In genomic region chr11:1920909-1921575, GRCh38 we compare ENCODE assay signal across 16 cellular contexts. TPM values are rescaled to one million over a fixed set of nuclear protein-coding genes. Genes with fewer than 3 reads are reported as not detected.
DNase-seq lines count a peak whose midpoint lies in the region; ATAC-seq and TF ChIP-seq lines count a peak whose summit lies in the region.
"Had no signal": no experiment of that assay in that cellular context is flagged by ENCODE, and none has a peak within 500 bp of the region (broad histone marks: within the 10 kb centered on the region; RNA-seq: fewer than 3 reads in every experiment).

No MANE protein-coding gene starts in this region.

- H3K27ac Mint-ChIP-seq in natural killer cell, result no peak overlapping the region
- no peak overlapping the region for H3K27ac Mint-ChIP-seq in natural killer cell treated with Interleukin-12 subunit alpha and Interleukin-12 subunit beta and Interleukin-15 and Interleukin-18, amount 100 ng/mL, for 72 hours
- H3K27ac Mint-ChIP-seq: activated naive CD8-positive, alpha-beta T cell had no signal

- no peak overlapping the region for H3K4me3 Mint-ChIP-seq in natural killer cell
- no peak overlapping the region for H3K4me3 Mint-ChIP-seq in natural killer cell treated with Interleukin-12 subunit alpha and Interleukin-12 subunit beta and Interleukin-15 and Interleukin-18, amount 100 ng/mL, for 72 hours
- H3K4me3 Mint-ChIP-seq: activated naive CD8-positive, alpha-beta T cell; IgD-negative memory B cell had no signal

- DNase-seq in natural killer cell (peak; percentile 9), myocyte (ENCODE audit: low read depth) (peak; percentile 97), HT-29 (ENCODE audit: low spot score) (no peak), NCI-H1436 treated with DMSO at 0.1 percent for 48 hours (lab: John Stamatoyannopoulos, UW) (no peak), hepatic stellate cell (ENCODE audit: low spot score) (no peak)
- DNase-seq in natural killer cell treated with Interleukin-12 subunit alpha and Interleukin-12 subunit beta and Interleukin-15 and Interleukin-18, amount 100 ng/mL, for 72 hours (ENCODE audit: low spot score), result no peak
- DNase-seq: NCI-H1417 treated with DMSO at 0.1 percent for 48 hours, NCI-H510A had no signal

- no peaks in the 10 kb centered on the region for H3K9me3 Mint-ChIP-seq in natural killer cell
- no peaks in the 10 kb centered on the region for H3K9me3 Mint-ChIP-seq in natural killer cell treated with Interleukin-12 subunit alpha and Interleukin-12 subunit beta and Interleukin-15 and Interleukin-18, amount 100 ng/mL, for 72 hours
- H3K9me3 Mint-ChIP-seq: IgD-negative memory B cell had no signal

- WGBS in adipose tissue, 3 donors, result 62 to 73% (median 71%) methylated on average over 20 to 21 of the region's 21 CpGs

- H3K4me1 Mint-ChIP-seq in natural killer cell, result peaks cover 5 to 30% of the 10 kb centered on the region in 2 donors
- H3K4me1 Mint-ChIP-seq in natural killer cell treated with Interleukin-12 subunit alpha and Interleukin-12 subunit beta and Interleukin-15 and Interleukin-18, amount 100 ng/mL, for 72 hours (ENCODE audit: low read depth in 2 of 2), result peaks cover under 1 to 3% of the 10 kb centered on the region in 2 donors

- peaks cover 0 to 10% of the 10 kb centered on the region in 2 donors for H3K27me3 Mint-ChIP-seq in natural killer cell (ENCODE audit: low read depth in 2 of 2)
- peaks cover 6 to 8% of the 10 kb centered on the region in 2 donors for H3K27me3 Mint-ChIP-seq in natural killer cell treated with Interleukin-12 subunit alpha and Interleukin-12 subunit beta and Interleukin-15 and Interleukin-18, amount 100 ng/mL, for 72 hours
- H3K27me3 Mint-ChIP-seq: activated naive CD8-positive, alpha-beta T cell had no signal

- intact Hi-C loops in natural killer cell (cut with micrococcal nuclease), result loop anchor here (5.0 kb wide), 1 partner anchor 296 kb away; no protein-coding TSS in a partner anchor

- no peak for TF ChIP-seq CTCF in natural killer cell (IDR thresholded peaks at IDR 0.05)

- H3K36me3 Mint-ChIP-seq in natural killer cell, result no peaks in the 10 kb centered on the region
- H3K36me3 Mint-ChIP-seq in natural killer cell treated with Interleukin-12 subunit alpha and Interleukin-12 subunit beta and Interleukin-15 and Interleukin-18, amount 100 ng/mL, for 72 hours, result no peaks in the 10 kb centered on the region
- H3K36me3 Mint-ChIP-seq: activated naive CD8-positive, alpha-beta T cell; IgD-negative memory B cell had no signal

- ATAC-seq in natural killer cell (no peak), HG02571 (IDR thresholded peaks at IDR 0.05; ENCODE audit: unreplicated experiment) (no peak)
- ATAC-seq in natural killer cell treated with Interleukin-12 subunit alpha and Interleukin-12 subunit beta and Interleukin-15 and Interleukin-18, amount 100 ng/mL, for 72 hours, result no peak

- peak overlapping the region; percentile 43 for H3K27ac ChIP-seq in adipose tissue (ENCODE audit: low read depth, low read length)
- H3K27ac ChIP-seq: ovary had no signal

RNA-seq across cellular contexts. Expression of gene TNNT3, which starts 1.5 kb away (rescaled TPM):
- total RNA-seq in natural killer cell, result 10 to 100 TPM; 15.8 to 27.9 (median 26.2) TPM
- under 1 TPM in 1 of 2 donors, not detected in 1; 0.33 TPM for total RNA-seq in natural killer cell treated with Interleukin-12 subunit alpha and Interleukin-12 subunit beta and Interleukin-15 and Interleukin-18, amount 100 ng/mL, for 72 hours
- polyA plus RNA-seq in adipose tissue, result 10 to 100 TPM in 2 of 3 donors, 1 to 10 TPM in 1; 2.2 to 50.0 (median 12.7) TPM
- 1,570 and 2,000 TPM in 2 replicates for total RNA-seq in myocyte
- 496 TPM for polyA plus RNA-seq in myocyte (2012)
- 0.23 TPM in 1 of 2 replicates, not detected in the other for total RNA-seq in HT-29 (2014; rRNA removed; shearing (Covaris generic))
- total RNA-seq: epithelial cell of proximal tubule, H4 had no signal
- polyA plus RNA-seq: BJ had no signal

RNA-seq across cellular contexts. Expression of gene MRPL23, which starts 26.1 kb away (rescaled TPM):
- total RNA-seq in natural killer cell, result 10 to 100 TPM; 31.2 to 35.4 (median 32.8) TPM
- 10 to 100 TPM; 81.3 to 89.7 TPM for total RNA-seq in natural killer cell treated with Interleukin-12 subunit alpha and Interleukin-12 subunit beta and Interleukin-15 and Interleukin-18, amount 100 ng/mL, for 72 hours
- polyA plus RNA-seq in adipose tissue, result 100 to 1,000 TPM in 1 of 3 donors, 10 to 100 TPM in 2; 55.4 to 119 (median 92.8) TPM
- total RNA-seq in myocyte, result 95.2 and 101 TPM in 2 replicates
- polyA plus RNA-seq in myocyte (2012), result 76.2 TPM
- total RNA-seq in HT-29 (2014; rRNA removed; shearing (Covaris generic)), result 107 and 109 TPM in 2 replicates

RNA-seq across cellular contexts. Expression of gene PRR33, which starts 29.3 kb away (rescaled TPM):
- total RNA-seq in natural killer cell, result under 1 TPM in 2 of 3 donors, not detected in 1; 0.14 to 0.32 TPM
- not detected for total RNA-seq in natural killer cell treated with Interleukin-12 subunit alpha and Interleukin-12 subunit beta and Interleukin-15 and Interleukin-18, amount 100 ng/mL, for 72 hours
- under 1 TPM; 0.03 to 0.12 (median 0.11) TPM for polyA plus RNA-seq in adipose tissue
- 1.4 and 3.9 TPM in 2 replicates for total RNA-seq in myocyte
- 5.2 TPM for polyA plus RNA-seq in myocyte (2012)
- not detected in 2 replicates for total RNA-seq in HT-29 (2014; rRNA removed; shearing (Covaris generic))
- total RNA-seq: epithelial cell of proximal tubule, H4, ovary had no signal
- polyA plus RNA-seq: BJ had no signal

Comparison
In these comparisons a context has a peak if more than half of its experiments do, and no peak if none do; other contexts are left out.
1. DNase-seq: peak in natural killer cell (single experiment) and myocyte (single experiment); none in natural killer cell treated with Interleukin-12 subunit alpha and Interleukin-12 subunit beta and Interleukin-15 and Interleukin-18, amount 100 ng/mL, for 72 hours (single experiment), HT-29 (single experiment), NCI-H1436 treated with DMSO at 0.1 percent for 48 hours (single experiment) and hepatic stellate cell (single experiment).
2. RNA of gene TNNT3, which starts 1.5 kb away (total RNA-seq): 1,570 to 2,000 TPM in myocyte; 15.8 to 27.9 TPM in natural killer cell, 0.33 TPM in natural killer cell treated with Interleukin-12 subunit alpha and Interleukin-12 subunit beta and Interleukin-15 and Interleukin-18, amount 100 ng/mL, for 72 hours and 0.23 TPM in HT-29; every median in the first group is over 10 times any median in the second.